Comparison of ENCODE assay signal across 8 cellular contexts in the genomic region with DNA sequence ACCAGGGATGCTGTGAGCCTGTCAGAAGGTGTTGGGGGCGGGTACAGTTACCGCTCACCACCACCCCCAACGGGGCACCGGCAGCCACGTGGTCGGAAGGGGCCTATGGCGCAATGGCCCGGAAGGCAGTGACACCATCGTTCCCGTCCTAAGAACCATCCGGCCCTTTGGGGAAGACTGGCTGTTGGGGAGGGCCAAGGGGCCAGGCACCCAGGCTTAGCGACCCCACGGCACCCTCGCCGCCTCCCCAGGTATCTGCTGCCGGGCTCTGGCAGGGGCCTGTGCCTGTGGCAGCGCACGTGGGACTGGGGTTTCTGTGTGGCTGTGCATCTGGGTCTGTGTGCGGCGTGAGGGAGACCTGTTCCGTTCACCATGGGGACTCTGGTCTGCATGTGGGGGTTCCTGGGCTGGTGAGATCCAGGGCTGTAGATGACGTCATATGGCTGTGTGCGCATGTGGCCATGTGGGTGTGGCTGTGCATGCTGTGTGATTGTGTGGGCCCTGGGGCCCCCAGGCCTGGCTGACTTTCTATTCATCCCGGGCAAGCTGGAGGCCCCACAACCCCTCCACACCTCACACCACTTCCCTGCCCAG. TPM values are rescaled to one million over a fixed set of nuclear protein-coding genes. Genes with fewer than 3 reads are reported as not detected.
DNase-seq lines count a peak whose midpoint lies in the region; ATAC-seq and TF ChIP-seq lines count a peak whose summit lies in the region.

No MANE protein-coding gene starts in this region.

- H3K9ac ChIP-seq in SU-DHL-6 (ENCODE audit: low read length), result no peak overlapping the region

- no peaks in the 10 kb centered on the region for H3K27me3 ChIP-seq in SU-DHL-6 (ENCODE audit: low read length)
- no peaks in the 10 kb centered on the region for H3K27me3 ChIP-seq in tibial nerve
- H3K27me3 ChIP-seq in Caco-2 (replicated peaks; ENCODE audit: control insufficient read depth, insufficient read depth, low read length), result no peaks in the 10 kb centered on the region

- peak overlapping the region; percentile 97 to 98 for H3K27ac Mint-ChIP-seq in activated naive CD4-positive, alpha-beta T cell treated with anti-CD3 and anti-CD28 coated beads, Interleukin-2, amount 50 U/mL, for 72 hours
- peak overlapping the region; percentile 97 to 99 for H3K27ac Mint-ChIP-seq in natural killer cell
- no peak overlapping the region for H3K27ac Mint-ChIP-seq in Caco-2 (ENCODE audit: unreplicated experiment)

- peak overlapping the region; percentile 92 for H3K4me3 Mint-ChIP-seq in natural killer cell
- H3K4me3 Mint-ChIP-seq in Caco-2 (ENCODE audit: unreplicated experiment), result no peak overlapping the region

- H3K27me3 Mint-ChIP-seq in natural killer cell (ENCODE audit: low read depth in 2 of 2) (no peaks in the 10 kb centered on the region), Caco-2 (ENCODE audit: insufficient read depth, unreplicated experiment) (no peaks in the 10 kb centered on the region)

- intact Hi-C loops in natural killer cell (cut with micrococcal nuclease) (loop anchor here (2.0 to 5.0 kb wide), 2 partner anchors 45 to 1026 kb away; a partner anchor contains a TSS), Caco-2 (cut with micrococcal nuclease; ENCODE audit: unreplicated experiment) (no loop called here)

- ATAC-seq in GM18498 (IDR thresholded peaks at IDR 0.05; ENCODE audit: unreplicated experiment) (peak; percentile 75), HG02840 (IDR thresholded peaks at IDR 0.05; ENCODE audit: low FRiP score, unreplicated experiment) (peak; percentile 72), natural killer cell (peak; percentile 73 to 81 (median 78))
- peak; percentile 68 to 79 for ATAC-seq in activated naive CD4-positive, alpha-beta T cell treated with anti-CD3 and anti-CD28 coated beads, Interleukin-2, amount 50 U/mL, for 72 hours

- peaks cover 0 to 11% (median 5%) of the 10 kb centered on the region in 4 donors for H3K4me1 ChIP-seq in tibial nerve
- peaks cover 5% of the 10 kb centered on the region; the same call in 1 of the 2 replicates for H3K4me1 ChIP-seq in Caco-2

- no peak overlapping the region for H3K27ac ChIP-seq in SU-DHL-6 (ENCODE audit: low read depth, low read length)
- peak overlapping the region in 3 of 4 donors; percentile 62 to 73 (median 70) for H3K27ac ChIP-seq in tibial nerve

- H3K79me2 ChIP-seq in SU-DHL-6 (ENCODE audit: insufficient read depth, low read length), result no peaks in the 10 kb centered on the region

- H3K4me1 Mint-ChIP-seq in natural killer cell (peaks cover 40 to 62% of the 10 kb centered on the region in 2 donors), Caco-2 (ENCODE audit: low read depth, unreplicated experiment) (no peaks in the 10 kb centered on the region)

- TF ChIP-seq CTCF in SU-DHL-6 (IDR thresholded peaks at IDR 0.05; ENCODE audit: insufficient read depth, low read length, poor library complexity, severe bottlenecking) (no peak), natural killer cell (IDR thresholded peaks at IDR 0.05) (no peak), tibial nerve (IDR thresholded peaks at IDR 0.05) (no peak), Caco-2 (IDR thresholded peaks at IDR 0.05; ENCODE audit: insufficient read depth in 1 of 2, low read depth in 1 of 2, low read length in 1 of 2, severe bottlenecking in 1 of 2, unreplicated experiment in 1 of 2) (no peak)

- DNase-seq in activated naive CD4-positive, alpha-beta T cell treated with anti-CD3 and anti-CD28 coated beads, Interleukin-2, amount 50 U/mL, for 72 hours (ENCODE audit: low spot score in 2 of 2), result peak; percentile 83 to 89
- DNase-seq in natural killer cell, result peak; percentile 87
- no peak for DNase-seq in tibial nerve (ENCODE audit: low spot score in 2 of 2)
- DNase-seq in foreskin melanocyte, result no peak
- DNase-seq in Caco-2, result no peak

- H3K36me3 ChIP-seq in SU-DHL-6 (ENCODE audit: low read length) (no peaks in the 10 kb centered on the region), tibial nerve (no peaks in the 10 kb centered on the region), Caco-2 (ENCODE audit: control insufficient read depth, insufficient read depth, low read length) (no peaks in the 10 kb centered on the region)

- WGBS in tibial nerve, 2 donors, result 65 to 69% methylated on average over 8 to 23 of the region's 24 CpGs

- no peaks in the 10 kb centered on the region for H4K20me1 ChIP-seq in SU-DHL-6 (ENCODE audit: low read depth, low read length)

- TF ChIP-seq EP300 in tibial nerve (IDR thresholded peaks at IDR 0.05), result peak in 1 of 2 donors; percentile 65

- POLR2A ChIA-PET in Caco-2 (lab: Charles Lee), result no interaction called here

- H3K9me3 ChIP-seq in SU-DHL-6 (ENCODE audit: insufficient read depth, low read length) (no peaks in the 10 kb centered on the region), tibial nerve (no peaks in the 10 kb centered on the region), Caco-2 (no peaks in the 10 kb centered on the region)

- H3K9me3 Mint-ChIP-seq in activated naive CD4-positive, alpha-beta T cell treated with anti-CD3 and anti-CD28 coated beads, Interleukin-2, amount 50 U/mL, for 72 hours, result no peaks in the 10 kb centered on the region
- H3K9me3 Mint-ChIP-seq in natural killer cell (no peaks in the 10 kb centered on the region), Caco-2 (ENCODE audit: unreplicated experiment) (no peaks in the 10 kb centered on the region)

- CTCF ChIA-PET in Caco-2 (lab: Charles Lee), result no interaction called here

- no peak overlapping the region for H2AFZ ChIP-seq in SU-DHL-6 (ENCODE audit: low read depth, low read length, severe bottlenecking)

- TF ChIP-seq POLR2A in tibial nerve (IDR thresholded peaks at IDR 0.05), result peak in 1 of 2 donors; percentile 27

- peaks cover 22 to 69% of the 10 kb centered on the region in 2 donors for H3K36me3 Mint-ChIP-seq in activated naive CD4-positive, alpha-beta T cell treated with anti-CD3 and anti-CD28 coated beads, Interleukin-2, amount 50 U/mL, for 72 hours
- H3K36me3 Mint-ChIP-seq in natural killer cell (no peaks in the 10 kb centered on the region), Caco-2 (ENCODE audit: insufficient read depth, unreplicated experiment) (peaks cover 5% of the 10 kb centered on the region)

- H3K4me3 ChIP-seq in SU-DHL-6 (ENCODE audit: insufficient read depth, low read length, poor library complexity, severe bottlenecking) (no peak overlapping the region), tibial nerve (peak overlapping the region in 3 of 4 donors; percentile 13 to 42 (median 34)), Caco-2 (ENCODE audit: low read depth, low read length) (no peak overlapping the region)

- no TSS peak for BruUV-seq in Caco-2 (replicated peaks; lab: Mats Ljungman, UMichigan)

- peak overlapping the region; percentile 25 for H3K4me2 ChIP-seq in SU-DHL-6 (ENCODE audit: low read depth, low read length, poor library complexity, severe bottlenecking)

- no peaks in the 10 kb centered on the region for H3K9me2 ChIP-seq in SU-DHL-6 (replicated peaks; ENCODE audit: insufficient read depth, low read length)

- H3F3A ChIP-seq in SU-DHL-6 (ENCODE audit: insufficient read depth), result no peaks in the 10 kb centered on the region

RNA-seq across cellular contexts. Expression of a gene that starts 0.7 kb away (rescaled TPM):
- total RNA-seq in activated naive CD4-positive, alpha-beta T cell treated with anti-CD3 and anti-CD28 coated beads, Interleukin-2, amount 50 U/mL, for 72 hours, result 10 to 100 TPM; 16.1 to 40.4 TPM
- total RNA-seq in natural killer cell (100 to 1,000 TPM in 1 of 3 donors, 10 to 100 TPM in 2; 17.4 to 142 (median 18.1) TPM), tibial nerve (10 to 100 TPM in 1 of 4 donors, 1 to 10 TPM in 3; 1.4 to 19.7 (median 4.2) TPM), Caco-2 (2022) (not detected in 2 replicates)

RNA-seq across cellular contexts. Expression of a gene that starts 19.4 kb away (rescaled TPM):
- total RNA-seq in activated naive CD4-positive, alpha-beta T cell treated with anti-CD3 and anti-CD28 coated beads, Interleukin-2, amount 50 U/mL, for 72 hours, result 100 to 1,000 TPM in 1 of 2 donors, 10 to 100 TPM in 1; 68.9 to 522 TPM
- total RNA-seq in natural killer cell (1 to 10 TPM; 2.0 to 2.7 (median 2.6) TPM), tibial nerve (under 1 TPM; 0.30 to 0.84 (median 0.72) TPM), Caco-2 (2022) (8.0 and 9.7 TPM in 2 replicates)

RNA-seq across cellular contexts. Expression of a gene that starts 23.4 kb away (rescaled TPM):
- 1 to 10 TPM; 6.3 to 7.5 TPM for total RNA-seq in activated naive CD4-positive, alpha-beta T cell treated with anti-CD3 and anti-CD28 coated beads, Interleukin-2, amount 50 U/mL, for 72 hours
- total RNA-seq in natural killer cell, result 10 to 100 TPM in 1 of 3 donors, 1 to 10 TPM in 2; 7.0 to 11.9 (median 8.8) TPM
- total RNA-seq in tibial nerve, result 10 to 100 TPM; 38.7 to 57.9 (median 45.3) TPM
- total RNA-seq in Caco-2 (2022), result 6.3 and 7.4 TPM in 2 replicates

Comparison
In these comparisons a context has a peak if more than half of its experiments do, and no peak if none do; other contexts are left out.
1. H3K4me3 ChIP-seq: peak in tibial nerve (3 of 4); none in SU-DHL-6 (single experiment) and Caco-2 (single experiment).
2. DNase-seq: peak in activated naive CD4-positive, alpha-beta T cell treated with anti-CD3 and anti-CD28 coated beads, Interleukin-2, amount 50 U/mL, for 72 hours (2 of 2) and natural killer cell (single experiment); none in tibial nerve (0 of 2), foreskin melanocyte (single experiment) and Caco-2 (0 of 2).
3. Peak in every context shown above with its lines, with median percentiles within 50 percentile points of each other: ATAC-seq.